1 cellular context compared by ENCODE assay signal in the genomic region with DNA sequence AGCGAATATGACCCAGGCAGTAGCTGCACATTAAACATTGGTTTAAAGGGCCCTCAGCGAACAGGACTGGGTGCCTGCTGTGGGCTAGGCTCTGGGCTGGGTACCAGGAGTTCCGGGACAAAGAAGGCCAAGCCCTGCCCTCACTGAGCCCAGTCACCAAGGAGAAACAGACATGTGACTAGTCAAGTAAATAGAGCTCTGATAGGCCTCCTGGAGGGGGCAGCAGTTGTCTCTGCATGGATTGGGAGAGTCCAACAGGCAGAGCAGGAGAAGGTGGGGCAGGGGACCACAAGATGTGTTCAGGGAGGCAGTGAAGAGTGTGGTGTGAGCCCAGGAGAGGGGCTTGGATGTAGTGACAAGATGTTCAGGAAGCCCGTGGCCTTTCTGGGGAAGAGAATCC.
TF ChIP-seq lines count a peak whose summit lies in the region.

No MANE protein-coding gene starts in this region.

TF ChIP-seq in HepG2, 621 proteins besides CTCF, POLR2A, EP300 and RAD21 (continued from another document and continues in another):
- TF ChIP-seq, protein P1, sequence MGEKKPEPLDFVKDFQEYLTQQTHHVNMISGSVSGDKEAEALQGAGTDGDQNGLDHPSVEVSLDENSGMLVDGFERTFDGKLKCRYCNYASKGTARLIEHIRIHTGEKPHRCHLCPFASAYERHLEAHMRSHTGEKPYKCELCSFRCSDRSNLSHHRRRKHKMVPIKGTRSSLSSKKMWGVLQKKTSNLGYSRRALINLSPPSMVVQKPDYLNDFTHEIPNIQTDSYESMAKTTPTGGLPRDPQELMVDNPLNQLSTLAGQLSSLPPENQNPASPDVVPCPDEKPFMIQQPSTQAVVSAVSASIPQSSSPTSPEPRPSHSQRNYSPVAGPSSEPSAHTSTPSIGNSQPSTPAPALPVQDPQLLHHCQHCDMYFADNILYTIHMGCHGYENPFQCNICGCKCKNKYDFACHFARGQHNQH (CRISPR knock-in tag; IDR thresholded peaks at IDR 0.05) = 0 out of 2 replicates have a peak, but pooled peaks have one; percentile 38
- no peak for TF ChIP-seq IKZF4 (CRISPR knock-in tag; IDR thresholded peaks at IDR 0.05; ENCODE audit: borderline replicate concordance, low read depth, not compliant biosample characterization)
- no peak for TF ChIP-seq ZNF792 (CRISPR knock-in tag; IDR thresholded peaks at IDR 0.05)
- TF ChIP-seq ZNF761 (CRISPR knock-in tag; conservative IDR thresholded peaks at IDR 0.05) = no peak
- no peak for TF ChIP-seq ZNF367 (CRISPR knock-in tag; IDR thresholded peaks at IDR 0.05; ENCODE audit: borderline replicate concordance)
- TF ChIP-seq, protein P2, sequence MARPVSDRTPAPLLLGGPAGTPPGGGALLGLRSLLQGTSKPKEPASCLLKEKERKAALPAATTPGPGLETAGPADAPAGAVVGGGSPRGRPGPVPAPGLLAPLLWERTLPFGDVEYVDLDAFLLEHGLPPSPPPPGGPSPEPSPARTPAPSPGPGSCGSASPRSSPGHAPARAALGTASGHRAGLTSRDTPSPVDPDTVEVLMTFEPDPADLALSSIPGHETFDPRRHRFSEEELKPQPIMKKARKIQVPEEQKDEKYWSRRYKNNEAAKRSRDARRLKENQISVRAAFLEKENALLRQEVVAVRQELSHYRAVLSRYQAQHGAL (CRISPR knock-in tag; IDR thresholded peaks at IDR 0.05; ENCODE audit: not compliant biosample characterization) = no peak
- no peak for TF ChIP-seq ZNF670 (CRISPR knock-in tag; IDR thresholded peaks at IDR 0.05; ENCODE audit: borderline replicate concordance)
- no peak for TF ChIP-seq ZNF460 (CRISPR knock-in tag; IDR thresholded peaks at IDR 0.05; ENCODE audit: borderline replicate concordance)
- TF ChIP-seq, protein P3, sequence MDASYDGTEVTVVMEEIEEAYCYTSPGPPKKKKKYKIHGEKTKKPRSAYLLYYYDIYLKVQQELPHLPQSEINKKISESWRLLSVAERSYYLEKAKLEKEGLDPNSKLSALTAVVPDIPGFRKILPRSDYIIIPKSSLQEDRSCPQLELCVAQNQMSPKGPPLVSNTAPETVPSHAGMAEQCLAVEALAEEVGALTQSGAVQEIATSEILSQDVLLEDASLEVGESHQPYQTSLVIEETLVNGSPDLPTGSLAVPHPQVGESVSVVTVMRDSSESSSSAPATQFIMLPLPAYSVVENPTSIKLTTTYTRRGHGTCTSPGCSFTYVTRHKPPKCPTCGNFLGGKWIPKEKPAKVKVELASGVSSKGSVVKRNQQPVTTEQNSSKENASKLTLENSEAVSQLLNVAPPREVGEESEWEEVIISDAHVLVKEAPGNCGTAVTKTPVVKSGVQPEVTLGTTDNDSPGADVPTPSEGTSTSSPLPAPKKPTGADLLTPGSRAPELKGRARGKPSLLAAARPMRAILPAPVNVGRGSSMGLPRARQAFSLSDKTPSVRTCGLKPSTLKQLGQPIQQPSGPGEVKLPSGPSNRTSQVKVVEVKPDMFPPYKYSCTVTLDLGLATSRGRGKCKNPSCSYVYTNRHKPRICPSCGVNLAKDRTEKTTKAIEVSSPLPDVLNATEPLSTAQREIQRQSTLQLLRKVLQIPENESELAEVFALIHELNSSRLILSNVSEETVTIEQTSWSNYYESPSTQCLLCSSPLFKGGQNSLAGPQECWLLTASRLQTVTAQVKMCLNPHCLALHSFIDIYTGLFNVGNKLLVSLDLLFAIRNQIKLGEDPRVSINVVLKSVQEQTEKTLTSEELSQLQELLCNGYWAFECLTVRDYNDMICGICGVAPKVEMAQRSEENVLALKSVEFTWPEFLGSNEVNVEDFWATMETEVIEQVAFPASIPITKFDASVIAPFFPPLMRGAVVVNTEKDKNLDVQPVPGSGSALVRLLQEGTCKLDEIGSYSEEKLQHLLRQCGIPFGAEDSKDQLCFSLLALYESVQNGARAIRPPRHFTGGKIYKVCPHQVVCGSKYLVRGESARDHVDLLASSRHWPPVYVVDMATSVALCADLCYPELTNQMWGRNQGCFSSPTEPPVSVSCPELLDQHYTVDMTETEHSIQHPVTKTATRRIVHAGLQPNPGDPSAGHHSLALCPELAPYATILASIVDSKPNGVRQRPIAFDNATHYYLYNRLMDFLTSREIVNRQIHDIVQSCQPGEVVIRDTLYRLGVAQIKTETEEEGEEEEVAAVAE (CRISPR knock-in tag; IDR thresholded peaks at IDR 0.05; ENCODE audit: borderline replicate concordance) = no peak
- no peak for TF ChIP-seq MED8 (CRISPR knock-in tag; IDR thresholded peaks at IDR 0.05; ENCODE audit: insufficient replicate concordance)
- no peak for TF ChIP-seq RCOR2 (CRISPR knock-in tag; IDR thresholded peaks at IDR 0.05)
- no peak for TF ChIP-seq SP2 (CRISPR knock-in tag; IDR thresholded peaks at IDR 0.05)
- no peak for TF ChIP-seq CAMTA2 (CRISPR knock-in tag; IDR thresholded peaks at IDR 0.05; ENCODE audit: borderline replicate concordance)
- TF ChIP-seq SPEN (CRISPR knock-in tag; IDR thresholded peaks at IDR 0.05; ENCODE audit: low read depth) = no peak
- TF ChIP-seq SOX6 (IDR thresholded peaks at IDR 0.05) = no peak
- TF ChIP-seq SOX6 (CRISPR knock-in tag; IDR thresholded peaks at IDR 0.05) = no peak
- TF ChIP-seq ZNF136 (CRISPR knock-in tag; IDR thresholded peaks at IDR 0.05; ENCODE audit: low read depth) = no peak
- TF ChIP-seq ETV5 (CRISPR knock-in tag; IDR thresholded peaks at IDR 0.05; ENCODE audit: borderline replicate concordance) = no peak; the same call in 1 of the 2 replicates
- no peak for TF ChIP-seq NR2C2 (CRISPR knock-in tag; IDR thresholded peaks at IDR 0.05; ENCODE audit: borderline replicate concordance)
- TF ChIP-seq ZNF572 (CRISPR knock-in tag; IDR thresholded peaks at IDR 0.05) = no peak
- no peak for TF ChIP-seq ZFP62 (CRISPR knock-in tag; IDR thresholded peaks at IDR 0.05)
- TF ChIP-seq ZNF562 (CRISPR knock-in tag; IDR thresholded peaks at IDR 0.05; ENCODE audit: borderline replicate concordance) = no peak
- TF ChIP-seq, protein P4, sequence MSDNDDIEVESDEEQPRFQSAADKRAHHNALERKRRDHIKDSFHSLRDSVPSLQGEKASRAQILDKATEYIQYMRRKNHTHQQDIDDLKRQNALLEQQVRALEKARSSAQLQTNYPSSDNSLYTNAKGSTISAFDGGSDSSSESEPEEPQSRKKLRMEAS (IDR thresholded peaks at IDR 0.05) = peak; percentile 31; the same call in 1 of the 2 replicates
- peak; percentile 39 for TF ChIP-seq FOSL2 (CRISPR knock-in tag; IDR thresholded peaks at IDR 0.05)
- peak; percentile 43; the same call in 1 of the 2 replicates for TF ChIP-seq MYC (CRISPR knock-in tag; IDR thresholded peaks at IDR 0.05; ENCODE audit: borderline replicate concordance)
- TF ChIP-seq ZNF788 (CRISPR knock-in tag; IDR thresholded peaks at IDR 0.05; ENCODE audit: borderline replicate concordance) = no peak
- no peak for TF ChIP-seq TGIF2 (CRISPR knock-in tag; IDR thresholded peaks at IDR 0.05)
- TF ChIP-seq CCAR2 (optimal IDR thresholded peaks at IDR 0.05; ENCODE audit: low read depth, low read length) = no peak
- TF ChIP-seq CENPT (CRISPR knock-in tag; IDR thresholded peaks at IDR 0.05; ENCODE audit: low read depth) = no peak
- 0 out of 4 replicates have a peak, but pooled peaks of 1 of the 2 experiments have one; percentile 21 for TF ChIP-seq NR2F1 (CRISPR knock-in tag; IDR thresholded peaks at IDR 0.05)
- no peak for TF ChIP-seq NFIC (IDR thresholded peaks at IDR 0.05; ENCODE audit: low read length)
- no peak for TF ChIP-seq ZNF274 (CRISPR knock-in tag; IDR thresholded peaks at IDR 0.05)
- no peak for TF ChIP-seq ZNF598 (CRISPR knock-in tag; IDR thresholded peaks at IDR 0.05; ENCODE audit: borderline replicate concordance)
- TF ChIP-seq, protein P5, sequence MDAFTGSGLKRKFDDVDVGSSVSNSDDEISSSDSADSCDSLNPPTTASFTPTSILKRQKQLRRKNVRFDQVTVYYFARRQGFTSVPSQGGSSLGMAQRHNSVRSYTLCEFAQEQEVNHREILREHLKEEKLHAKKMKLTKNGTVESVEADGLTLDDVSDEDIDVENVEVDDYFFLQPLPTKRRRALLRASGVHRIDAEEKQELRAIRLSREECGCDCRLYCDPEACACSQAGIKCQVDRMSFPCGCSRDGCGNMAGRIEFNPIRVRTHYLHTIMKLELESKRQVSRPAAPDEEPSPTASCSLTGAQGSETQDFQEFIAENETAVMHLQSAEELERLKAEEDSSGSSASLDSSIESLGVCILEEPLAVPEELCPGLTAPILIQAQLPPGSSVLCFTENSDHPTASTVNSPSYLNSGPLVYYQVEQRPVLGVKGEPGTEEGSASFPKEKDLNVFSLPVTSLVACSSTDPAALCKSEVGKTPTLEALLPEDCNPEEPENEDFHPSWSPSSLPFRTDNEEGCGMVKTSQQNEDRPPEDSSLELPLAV (CRISPR knock-in tag; conservative IDR thresholded peaks at IDR 0.05; ENCODE audit: low read depth) = no peak
- TF ChIP-seq ETV6 (CRISPR knock-in tag; conservative IDR thresholded peaks at IDR 0.05) = no peak
- no peak for TF ChIP-seq GABPA (IDR thresholded peaks at IDR 0.05; ENCODE audit: low read depth, low read length)
- TF ChIP-seq GABPA (CRISPR knock-in tag; IDR thresholded peaks at IDR 0.05; ENCODE audit: low read depth) = no peak
- 0 out of 2 replicates have a peak, but pooled peaks have one; percentile 37 for TF ChIP-seq RFXANK (CRISPR knock-in tag; IDR thresholded peaks at IDR 0.05)
- TF ChIP-seq CBFB (CRISPR knock-in tag; IDR thresholded peaks at IDR 0.05) = no peak
- TF ChIP-seq POLR2AphosphoS5 (IDR thresholded peaks at IDR 0.05; ENCODE audit: low read depth, low read length) = peak; percentile 39
- TF ChIP-seq ZNF235 (CRISPR knock-in tag; IDR thresholded peaks at IDR 0.05; ENCODE audit: borderline replicate concordance) = no peak
- peak; percentile 85 for TF ChIP-seq XRCC5 (optimal IDR thresholded peaks at IDR 0.05; ENCODE audit: low read length)
- no peak for TF ChIP-seq EEA1 (CRISPR knock-in tag; IDR thresholded peaks at IDR 0.05; ENCODE audit: borderline replicate concordance)
- no peak for TF ChIP-seq ZNF607 (CRISPR knock-in tag; IDR thresholded peaks at IDR 0.05; ENCODE audit: borderline replicate concordance)
- 0 out of 2 replicates have a peak, but pooled peaks have one; percentile 22 for TF ChIP-seq ZSCAN21 (CRISPR knock-in tag; IDR thresholded peaks at IDR 0.05; ENCODE audit: borderline replicate concordance)
- TF ChIP-seq ZSCAN9 (CRISPR knock-in tag; IDR thresholded peaks at IDR 0.05; ENCODE audit: borderline replicate concordance) = no peak
- no peak for TF ChIP-seq ISL2 (CRISPR knock-in tag; IDR thresholded peaks at IDR 0.05)
- TF ChIP-seq, protein P6, sequence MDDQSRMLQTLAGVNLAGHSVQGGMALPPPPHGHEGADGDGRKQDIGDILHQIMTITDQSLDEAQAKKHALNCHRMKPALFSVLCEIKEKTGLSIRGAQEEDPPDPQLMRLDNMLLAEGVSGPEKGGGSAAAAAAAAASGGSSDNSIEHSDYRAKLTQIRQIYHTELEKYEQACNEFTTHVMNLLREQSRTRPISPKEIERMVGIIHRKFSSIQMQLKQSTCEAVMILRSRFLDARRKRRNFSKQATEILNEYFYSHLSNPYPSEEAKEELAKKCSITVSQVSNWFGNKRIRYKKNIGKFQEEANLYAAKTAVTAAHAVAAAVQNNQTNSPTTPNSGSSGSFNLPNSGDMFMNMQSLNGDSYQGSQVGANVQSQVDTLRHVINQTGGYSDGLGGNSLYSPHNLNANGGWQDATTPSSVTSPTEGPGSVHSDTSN (CRISPR knock-in tag; IDR thresholded peaks at IDR 0.05; ENCODE audit: borderline replicate concordance) = no peak
- TF ChIP-seq, protein P7, sequence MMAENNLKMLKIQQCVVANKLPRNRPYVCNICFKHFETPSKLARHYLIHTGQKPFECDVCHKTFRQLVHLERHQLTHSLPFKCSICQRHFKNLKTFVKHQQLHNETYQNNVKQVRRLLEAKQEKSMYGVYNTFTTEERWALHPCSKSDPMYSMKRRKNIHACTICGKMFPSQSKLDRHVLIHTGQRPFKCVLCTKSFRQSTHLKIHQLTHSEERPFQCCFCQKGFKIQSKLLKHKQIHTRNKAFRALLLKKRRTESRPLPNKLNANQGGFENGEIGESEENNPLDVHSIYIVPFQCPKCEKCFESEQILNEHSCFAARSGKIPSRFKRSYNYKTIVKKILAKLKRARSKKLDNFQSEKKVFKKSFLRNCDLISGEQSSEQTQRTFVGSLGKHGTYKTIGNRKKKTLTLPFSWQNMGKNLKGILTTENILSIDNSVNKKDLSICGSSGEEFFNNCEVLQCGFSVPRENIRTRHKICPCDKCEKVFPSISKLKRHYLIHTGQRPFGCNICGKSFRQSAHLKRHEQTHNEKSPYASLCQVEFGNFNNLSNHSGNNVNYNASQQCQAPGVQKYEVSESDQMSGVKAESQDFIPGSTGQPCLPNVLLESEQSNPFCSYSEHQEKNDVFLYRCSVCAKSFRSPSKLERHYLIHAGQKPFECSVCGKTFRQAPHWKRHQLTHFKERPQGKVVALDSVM (CRISPR knock-in tag; IDR thresholded peaks at IDR 0.05) = no peak
- no peak for TF ChIP-seq RBFOX2 (IDR thresholded peaks at IDR 0.05; ENCODE audit: low read depth, low read length)
- TF ChIP-seq FIP1L1 (IDR thresholded peaks at IDR 0.05; ENCODE audit: borderline replicate concordance, insufficient read depth, low read depth, low read length) = no peak
- TF ChIP-seq, protein P8, sequence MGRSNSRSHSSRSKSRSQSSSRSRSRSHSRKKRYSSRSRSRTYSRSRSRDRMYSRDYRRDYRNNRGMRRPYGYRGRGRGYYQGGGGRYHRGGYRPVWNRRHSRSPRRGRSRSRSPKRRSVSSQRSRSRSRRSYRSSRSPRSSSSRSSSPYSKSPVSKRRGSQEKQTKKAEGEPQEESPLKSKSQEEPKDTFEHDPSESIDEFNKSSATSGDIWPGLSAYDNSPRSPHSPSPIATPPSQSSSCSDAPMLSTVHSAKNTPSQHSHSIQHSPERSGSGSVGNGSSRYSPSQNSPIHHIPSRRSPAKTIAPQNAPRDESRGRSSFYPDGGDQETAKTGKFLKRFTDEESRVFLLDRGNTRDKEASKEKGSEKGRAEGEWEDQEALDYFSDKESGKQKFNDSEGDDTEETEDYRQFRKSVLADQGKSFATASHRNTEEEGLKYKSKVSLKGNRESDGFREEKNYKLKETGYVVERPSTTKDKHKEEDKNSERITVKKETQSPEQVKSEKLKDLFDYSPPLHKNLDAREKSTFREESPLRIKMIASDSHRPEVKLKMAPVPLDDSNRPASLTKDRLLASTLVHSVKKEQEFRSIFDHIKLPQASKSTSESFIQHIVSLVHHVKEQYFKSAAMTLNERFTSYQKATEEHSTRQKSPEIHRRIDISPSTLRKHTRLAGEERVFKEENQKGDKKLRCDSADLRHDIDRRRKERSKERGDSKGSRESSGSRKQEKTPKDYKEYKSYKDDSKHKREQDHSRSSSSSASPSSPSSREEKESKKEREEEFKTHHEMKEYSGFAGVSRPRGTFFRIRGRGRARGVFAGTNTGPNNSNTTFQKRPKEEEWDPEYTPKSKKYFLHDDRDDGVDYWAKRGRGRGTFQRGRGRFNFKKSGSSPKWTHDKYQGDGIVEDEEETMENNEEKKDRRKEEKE (IDR thresholded peaks at IDR 0.05) = no peak
- TF ChIP-seq ASH2L (IDR thresholded peaks at IDR 0.05; ENCODE audit: insufficient read length, low read depth, low read length) = no peak
- TF ChIP-seq, protein P9, sequence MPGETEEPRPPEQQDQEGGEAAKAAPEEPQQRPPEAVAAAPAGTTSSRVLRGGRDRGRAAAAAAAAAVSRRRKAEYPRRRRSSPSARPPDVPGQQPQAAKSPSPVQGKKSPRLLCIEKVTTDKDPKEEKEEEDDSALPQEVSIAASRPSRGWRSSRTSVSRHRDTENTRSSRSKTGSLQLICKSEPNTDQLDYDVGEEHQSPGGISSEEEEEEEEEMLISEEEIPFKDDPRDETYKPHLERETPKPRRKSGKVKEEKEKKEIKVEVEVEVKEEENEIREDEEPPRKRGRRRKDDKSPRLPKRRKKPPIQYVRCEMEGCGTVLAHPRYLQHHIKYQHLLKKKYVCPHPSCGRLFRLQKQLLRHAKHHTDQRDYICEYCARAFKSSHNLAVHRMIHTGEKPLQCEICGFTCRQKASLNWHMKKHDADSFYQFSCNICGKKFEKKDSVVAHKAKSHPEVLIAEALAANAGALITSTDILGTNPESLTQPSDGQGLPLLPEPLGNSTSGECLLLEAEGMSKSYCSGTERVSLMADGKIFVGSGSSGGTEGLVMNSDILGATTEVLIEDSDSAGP (CRISPR knock-in tag; IDR thresholded peaks at IDR 0.05; ENCODE audit: borderline replicate concordance) = peak; percentile 68
